19 cellular contexts compared by ENCODE assay signal in genomic region chrX:2176274-2176673, GRCh38.
A peak's percentile ranks its signal among the peaks of the same experiment; 100 is the strongest.
DNase-seq lines count a peak whose midpoint lies in the region; FAIRE-seq and TF ChIP-seq lines count a peak whose summit lies in the region.
"Had no signal": no experiment of that assay in that cellular context is flagged by ENCODE, and none has a peak within 500 bp of the region (broad histone marks: within the 10 kb centered on the region; RNA-seq: fewer than 3 reads in every experiment).

No MANE protein-coding gene starts in this region.

- H3K4me3 ChIP-seq in OCI-LY3 (ENCODE audit: low read length) (no peak overlapping the region), endodermal cell (ENCODE audit: low read length) (no peak overlapping the region), neuronal stem cell (ENCODE audit: low read length in 2 of 2) (no peak overlapping the region), testis (no peak overlapping the region)
- H3K4me3 ChIP-seq: GM12878, GM23338 had no signal

- no peak for FAIRE-seq in GM12891 (lab: Jason Lieb, UNC)
- FAIRE-seq: GM12878, GM18507 had no signal

- H4K8ac ChIP-seq in neuronal stem cell (ENCODE audit: low read depth, low read length) = no peak overlapping the region

- H3K27ac ChIP-seq in OCI-LY3 (ENCODE audit: low read length) = peak overlapping the region; percentile 99; the same call in 1 of the 2 replicates
- peak overlapping the region; percentile 78 for H3K27ac ChIP-seq in endodermal cell (ENCODE audit: low read depth, low read length)
- H3K27ac ChIP-seq in neuronal stem cell (replicated peaks; ENCODE audit: low read length) = no peak overlapping the region
- H3K27ac ChIP-seq in testis = no peak overlapping the region

- H3K79me1 ChIP-seq in neuronal stem cell (ENCODE audit: low read depth, low read length) = no peaks in the 10 kb centered on the region

- H3K4me1 Mint-ChIP-seq in endodermal cell = no peaks in the 10 kb centered on the region
- H3K4me1 Mint-ChIP-seq: GM23338 had no signal

- DNase-seq in GM12891 (ENCODE audit: insufficient read length, low spot score) (no peak), endodermal cell (no peak), neuronal stem cell (ENCODE audit: low spot score) (no peak), MV-4-11 (lab: John Stamatoyannopoulos, UW) (no peak), HuH-7 (ENCODE audit: low spot score) (no peak), testis (no peak)
- DNase-seq in activated T-cell treated with anti-CD3 and anti-CD28 coated beads, Interleukin-2, amount 50 U/mL, for 1 hour = no peak
- DNase-seq: C1 segment of cervical spinal cord; Caco-2; CD4-positive, alpha-beta memory T cell; DMS79; EL; GDM1; H7; HCEC 1CT had no signal

- no peak overlapping the region for H2AK5ac ChIP-seq in neuronal stem cell (ENCODE audit: low read depth, low read length)

- H4K20me1 ChIP-seq in OCI-LY3 (ENCODE audit: insufficient read depth, low read length) = no peaks in the 10 kb centered on the region

- peaks cover 11% of the 10 kb centered on the region for H3K9me3 Mint-ChIP-seq in endodermal cell
- H3K9me3 Mint-ChIP-seq: GM23338 had no signal

- no peak for TF ChIP-seq POLR2A in GM12891 (IDR thresholded peaks at IDR 0.05; ENCODE audit: low read depth, low read length)
- TF ChIP-seq POLR2A in testis (IDR thresholded peaks at IDR 0.05) = no peak

- H2BK12ac ChIP-seq in neuronal stem cell (ENCODE audit: low read length) = no peak overlapping the region

- H3K9me3 ChIP-seq in OCI-LY3 (ENCODE audit: insufficient read depth, low read length) (no peaks in the 10 kb centered on the region), endodermal cell (ENCODE audit: control insufficient read depth, low read length) (peaks cover 17% of the 10 kb centered on the region), neuronal stem cell (replicated peaks in 1 of 2; ENCODE audit: control insufficient read depth in 2 of 2, insufficient read depth in 1 of 2, low read depth in 1 of 2, low read length in 2 of 2) (peaks cover 0 to 2% of the 10 kb centered on the region in 2 donors), testis (no peaks in the 10 kb centered on the region)

- no peaks in the 10 kb centered on the region for H3K27me3 Mint-ChIP-seq in endodermal cell (ENCODE audit: insufficient read depth)
- H3K27me3 Mint-ChIP-seq: CD4-positive, alpha-beta memory T cell had no signal

- H3K36me3 Mint-ChIP-seq in endodermal cell (ENCODE audit: low read depth) = peaks cover 2% of the 10 kb centered on the region

- no peak overlapping the region for H3K9ac ChIP-seq in OCI-LY3 (ENCODE audit: low read length)
- H3K9ac ChIP-seq in endodermal cell (ENCODE audit: extremely low read depth, low read length, poor library complexity, severe bottlenecking) = no peak overlapping the region
- peak overlapping the region; percentile 67 for H3K9ac ChIP-seq in neuronal stem cell (ENCODE audit: low read depth, low read length, poor library complexity)

- H3K4me2 ChIP-seq in OCI-LY3 (ENCODE audit: low read length) = no peak overlapping the region
- H3K4me2 ChIP-seq in neuronal stem cell (ENCODE audit: insufficient read depth, low read length, poor library complexity, severe bottlenecking) = no peak overlapping the region
- H3K4me2 ChIP-seq: GM23338 had no signal

- TF ChIP-seq CTCF in OCI-LY3 (IDR thresholded peaks at IDR 0.05; ENCODE audit: low read depth, low read length) (no peak), endodermal cell (conservative IDR thresholded peaks at IDR 0.05) (no peak), testis (IDR thresholded peaks at IDR 0.05) (no peak)

- peak overlapping the region; percentile 7 for H3K4ac ChIP-seq in neuronal stem cell (ENCODE audit: low read length)

- H2BK15ac ChIP-seq in neuronal stem cell (ENCODE audit: low read length) = no peak overlapping the region

- peaks cover 91% of the 10 kb centered on the region for H3K4me1 ChIP-seq in OCI-LY3 (ENCODE audit: low read length)
- no peaks in the 10 kb centered on the region for H3K4me1 ChIP-seq in endodermal cell (ENCODE audit: control insufficient read depth, insufficient read depth, low read length)
- H3K4me1 ChIP-seq in neuronal stem cell (ENCODE audit: control insufficient read depth in 2 of 2, insufficient read depth in 1 of 2, low read depth in 1 of 2, low read length in 2 of 2) = peaks cover 14% of the 10 kb centered on the region in 2 donors
- no peaks in the 10 kb centered on the region for H3K4me1 ChIP-seq in testis
- H3K4me1 ChIP-seq: Caco-2 had no signal

- no peak overlapping the region for H3K27ac Mint-ChIP-seq in endodermal cell
- H3K27ac Mint-ChIP-seq: CD4-positive, alpha-beta memory T cell; GM23338 had no signal

- WGBS in endodermal cell (ENCODE audit: insufficient coverage in 1 of 2, insufficient read length in 1 of 2), 2 experiments = 89 to 91% methylated on average over 8 to 9 of the region's 9 CpGs
- no CpG with 5 or more reads among the region's 9 CpGs for WGBS in neuronal stem cell (ENCODE audit: extremely low coverage in 2 of 2, insufficient read length in 2 of 2, insufficient replicate concordance in 1 of 2), 2 donors
- WGBS in testis, 2 donors = 68 to 84% methylated on average over 9 of the region's 9 CpGs

- intact Hi-C loops in testis (cut with DNase I; ENCODE audit: low total_unique reads) = no loop called here

- no peak overlapping the region for H4K91ac ChIP-seq in neuronal stem cell (ENCODE audit: low read depth, low read length, poor library complexity)

- no peak overlapping the region for H3K23ac ChIP-seq in neuronal stem cell (ENCODE audit: low read depth, low read length, poor library complexity)

- H3K36me3 ChIP-seq in OCI-LY3 (replicated peaks; ENCODE audit: low read depth, low read length) (peaks cover 28% of the 10 kb centered on the region), endodermal cell (ENCODE audit: control insufficient read depth, insufficient read depth, low read length) (no peaks in the 10 kb centered on the region), neuronal stem cell (replicated peaks in 1 of 2; ENCODE audit: control insufficient read depth in 2 of 2, insufficient read depth in 2 of 2, low read length in 2 of 2) (peaks cover 0 to 2% of the 10 kb centered on the region in 2 donors), testis (ENCODE audit: low read depth, missing control alignments) (no peaks in the 10 kb centered on the region)

- H3K14ac ChIP-seq in neuronal stem cell (ENCODE audit: low read length) = peak overlapping the region; percentile 3

- H3K79me2 ChIP-seq in OCI-LY3 (ENCODE audit: low read length) = no peaks in the 10 kb centered on the region

- H2BK120ac ChIP-seq in neuronal stem cell (ENCODE audit: low read depth, low read length) = no peak overlapping the region

- no peak overlapping the region for H2AFZ ChIP-seq in OCI-LY3 (ENCODE audit: low read depth, low read length)
- H2AFZ ChIP-seq in neuronal stem cell (ENCODE audit: low read length) = no peak overlapping the region
- H2AFZ ChIP-seq: GM23338 had no signal

- H3K4me3 Mint-ChIP-seq in endodermal cell = no peak overlapping the region
- H3K4me3 Mint-ChIP-seq: CD4-positive, alpha-beta memory T cell; GM23338 had no signal

- H2BK5ac ChIP-seq in neuronal stem cell (ENCODE audit: low read length) = no peak overlapping the region

- H3K27me3 ChIP-seq in OCI-LY3 (ENCODE audit: low read depth, low read length) (no peaks in the 10 kb centered on the region), endodermal cell (ENCODE audit: control insufficient read depth, insufficient read depth, low read length, poor library complexity, severe bottlenecking) (no peaks in the 10 kb centered on the region), neuronal stem cell (ENCODE audit: control insufficient read depth in 3 of 3, insufficient read depth in 3 of 3, low read depth in 1 of 3, low read length in 3 of 3) (no peaks in the 10 kb centered on the region), testis (no peaks in the 10 kb centered on the region)

- no peak overlapping the region for H3K18ac ChIP-seq in neuronal stem cell (ENCODE audit: low read length)

TF ChIP-seq in GM12891, 5 proteins besides CTCF, POLR2A, EP300 and RAD21:
- no peak for TF ChIP-seq SPI1 (IDR thresholded peaks at IDR 0.05; ENCODE audit: low read depth, low read length)
- no peak for TF ChIP-seq TAF1 (IDR thresholded peaks at IDR 0.05; ENCODE audit: low read depth, low read length)
- TF ChIP-seq PAX5 (IDR thresholded peaks at IDR 0.05; ENCODE audit: insufficient read depth, low read length, severe bottlenecking) = no peak
- TF ChIP-seq POU2F2 (IDR thresholded peaks at IDR 0.05; ENCODE audit: low read depth, low read length) = 0 out of 2 replicates have a peak, but pooled peaks have one; percentile 37
- no peak for TF ChIP-seq POLR2AphosphoS5 (IDR thresholded peaks at IDR 0.05; ENCODE audit: low read depth, low read length)

Comparison
In these comparisons a context has a peak if more than half of its experiments do, and no peak if none do; other contexts are left out.
1. H3K27ac ChIP-seq: peak in OCI-LY3 (single experiment) and endodermal cell (single experiment); none in neuronal stem cell (single experiment) and testis (0 of 2).